ENCODE assay signal across 8 cellular contexts in genomic region chr1:35192853-35193664, GRCh38. TPM values are rescaled to one million over a fixed set of nuclear protein-coding genes. Genes with fewer than 3 reads are reported as not detected.
DNase-seq lines count a peak whose midpoint lies in the region; ATAC-seq, FAIRE-seq and TF ChIP-seq lines count a peak whose summit lies in the region.

Gene SFPQ, minus strand, starts transcription at chr1:35193145. Its CDS starts 96 bp downstream, at chr1:35193049.

- peak within 1 kb of the TSS; percentile 96 to 98 for H3K27ac ChIP-seq in kidney (ENCODE audit: low read depth in 2 of 2, low read length in 2 of 2)

- peak within 1 kb of the TSS; percentile 80 to 97 for H3K4me3 ChIP-seq in kidney (ENCODE audit: low read length in 2 of 2)

- peak within 1 kb of the TSS; percentile 95 for H3K27ac Mint-ChIP-seq in chondrocyte (ENCODE audit: unreplicated experiment)

- peaks cover 37% of the 10 kb centered on the region for H3K36me3 Mint-ChIP-seq in chondrocyte (ENCODE audit: low read depth)

- H3K9me3 ChIP-seq in kidney (ENCODE audit: control insufficient read depth in 1 of 2, low read length in 2 of 2) = no peaks in the 10 kb centered on the region

- TF ChIP-seq CTCF in chondrocyte (IDR thresholded peaks at IDR 0.05) = no peak
- peak; percentile 0 for TF ChIP-seq CTCF in kidney (IDR thresholded peaks at IDR 0.05; ENCODE audit: borderline replicate concordance, extremely low read depth, insufficient read depth)

- TF ChIP-seq POLR2A in GM19193 (IDR thresholded peaks at IDR 0.05; ENCODE audit: extremely low read depth, insufficient read depth, insufficient read length) = peak; percentile 99

- H3K4me1 ChIP-seq in kidney (ENCODE audit: control insufficient read depth in 1 of 2, insufficient read depth in 1 of 2, low read depth in 1 of 2, low read length in 2 of 2) = peaks cover 11 to 22% of the 10 kb centered on the region in 2 donors

- H3K9ac ChIP-seq in kidney (ENCODE audit: low read length in 2 of 2) = peak within 1 kb of the TSS; percentile 79 to 93

- DNase-seq in Ammon's horn (ENCODE audit: low spot score) (peak; percentile 100), NCI-H510A treated with DMSO at 0.1 percent for 48 hours (lab: John Stamatoyannopoulos, UW) (peak; percentile 100), chondrocyte (ENCODE audit: low spot score) (peak; percentile 95), kidney (peak; percentile 98)
- peak; percentile 94 to 96 for DNase-seq in activated CD4-positive, alpha-beta T cell treated with anti-CD3 and anti-CD28 coated beads for 24 hours (ENCODE audit: low read depth in 2 of 2)
- DNase-seq in stimulated activated CD4-positive, alpha-beta T cell treated with anti-CD3 and anti-CD28 coated beads, Interleukin-15, amount 100 ng/mL, for 24 hours = peak; percentile 95

- peak; percentile 91 for ATAC-seq in HG03439 (IDR thresholded peaks at IDR 0.05; ENCODE audit: unreplicated experiment)

- H3K36me3 ChIP-seq in kidney (ENCODE audit: control insufficient read depth in 1 of 2, insufficient read depth in 2 of 2, low read length in 2 of 2) = peaks cover 27 to 36% of the 10 kb centered on the region in 2 donors

- H3K9me3 Mint-ChIP-seq in chondrocyte (ENCODE audit: low read depth) = no peaks in the 10 kb centered on the region

- peaks cover 39% of the 10 kb centered on the region for H3K4me1 Mint-ChIP-seq in chondrocyte (ENCODE audit: low read depth)

- intact Hi-C loops in kidney (cut with DNase I) = no loop called here

- FAIRE-seq in kidney (lab: Jason Lieb, UNC) = peak; percentile 99

- H3K27me3 Mint-ChIP-seq in chondrocyte (ENCODE audit: low read depth) = no peaks in the 10 kb centered on the region

- peak within 1 kb of the TSS; percentile 87 for H3K4me3 Mint-ChIP-seq in chondrocyte (ENCODE audit: unreplicated experiment)

RNA-seq across cellular contexts. Expression of gene SFPQ, which starts in this region (rescaled TPM):
- total RNA-seq in chondrocyte (149 to 234 TPM (median 156 TPM) in 3 replicates), kidney (248 TPM)
- polyA plus RNA-seq in kidney (ENCODE audit: insufficient read depth, low read depth, low replicate concordance) = 140 TPM

Comparison
In these comparisons a context has a peak if more than half of its experiments do, and no peak if none do; other contexts are left out.
1. Peak in every context shown above with its lines: DNase-seq, ATAC-seq, H3K4me3 ChIP-seq and H3K27ac ChIP-seq.